ENCODE assay signal across 19 cellular contexts in the genomic region with DNA sequence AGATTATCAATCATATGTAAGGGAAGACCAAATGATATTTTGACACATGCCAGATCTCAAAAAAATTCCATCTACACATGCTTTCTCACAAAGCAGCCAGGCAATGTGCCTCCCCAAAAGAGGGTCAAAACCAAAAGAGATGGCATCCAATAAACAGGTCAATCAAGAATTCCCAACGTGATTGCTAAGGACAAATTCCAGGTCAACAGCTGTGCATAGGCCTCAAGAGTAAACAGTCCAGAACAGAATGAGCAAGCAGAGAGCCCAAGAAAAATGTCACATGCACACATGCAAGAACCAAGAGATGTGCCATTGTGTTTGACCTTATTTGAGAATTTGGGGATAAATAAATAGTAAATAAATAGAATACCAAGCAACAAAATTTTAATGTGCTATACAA.
DNase-seq lines count a peak whose midpoint lies in the region; ATAC-seq and TF ChIP-seq lines count a peak whose summit lies in the region.
"Had no signal": no experiment of that assay in that cellular context is flagged by ENCODE, and none has a peak within 500 bp of the region (broad histone marks: within the 10 kb centered on the region; RNA-seq: fewer than 3 reads in every experiment).

No MANE protein-coding gene starts in this region.

- H3K27me3 Mint-ChIP-seq in nephron (ENCODE audit: low read depth) = no peaks in the 10 kb centered on the region

- peak overlapping the region in 2 of 3 experiments; percentile 26 to 85 for H3K27ac Mint-ChIP-seq in nephron
- H3K27ac Mint-ChIP-seq: CD8-positive, alpha-beta memory T cell had no signal

- no peak for TF ChIP-seq CTCF in C4-2B (conservative IDR thresholded peaks at IDR 0.05)
- no peak for TF ChIP-seq CTCF in dorsolateral prefrontal cortex (IDR thresholded peaks at IDR 0.05 in 54 of 56, conservative IDR thresholded peaks at IDR 0.05 in 2 of 56; ENCODE audit: low read depth in 1 of 56, partially characterized antibody in 56 of 56)
- TF ChIP-seq CTCF in nephron (IDR thresholded peaks at IDR 0.05; ENCODE audit: unreplicated experiment in 3 of 3) = no peak
- no peak for TF ChIP-seq CTCF in tibial nerve (IDR thresholded peaks at IDR 0.05)

- TF ChIP-seq EP300 in tibial nerve (IDR thresholded peaks at IDR 0.05) = peak in 1 of 2 donors; percentile 9

- no peak for TF ChIP-seq POLR2A in tibial nerve (IDR thresholded peaks at IDR 0.05)

- H3K4me1 ChIP-seq in HUES6 (ENCODE audit: control insufficient read depth, insufficient read depth, low read length) = peaks cover 8% of the 10 kb centered on the region; the same call in 1 of the 2 replicates
- H3K4me1 ChIP-seq in tibial nerve = peaks cover 0 to 29% (median 0%) of the 10 kb centered on the region in 4 donors

- H3K9me3 ChIP-seq in HUES6 (ENCODE audit: control insufficient read depth, insufficient read depth, low read depth, low read length) (no peaks in the 10 kb centered on the region), tibial nerve (no peaks in the 10 kb centered on the region)
- H3K9me3 ChIP-seq: SJSA1 had no signal

- H3K27ac ChIP-seq in C4-2B (peak overlapping the region; percentile 58; the same call in 1 of the 2 replicates), HUES6 (ENCODE audit: low read depth, low read length) (no peak overlapping the region), dorsolateral prefrontal cortex (peak overlapping the region in 30 of 59 donors; percentile 7 to 98 (median 88)), tibial nerve (no peak overlapping the region)
- H3K27ac ChIP-seq: BLaER1 treated with 17β-estradiol and CSF1 and Interleukin-3, amounts not matched to agents 10 nM and 100 nM; RWPE1; SJSA1 had no signal

- H3K36me3 ChIP-seq in HUES6 (ENCODE audit: control insufficient read depth, insufficient read depth, low read length) (no peaks in the 10 kb centered on the region), tibial nerve (no peaks in the 10 kb centered on the region)
- H3K36me3 ChIP-seq: BLaER1 treated with 17β-estradiol and CSF1 and Interleukin-3, amounts not matched to agents 10 nM and 100 nM; SJSA1 had no signal

- DNase-seq in dorsolateral prefrontal cortex (no peak), HT-29 (ENCODE audit: low spot score) (no peak), tibial nerve (ENCODE audit: low spot score in 2 of 2) (no peak)
- DNase-seq: CD8-positive, alpha-beta memory T cell; DMS79 treated with DMSO at 0.1 percent for 48 hours; MM.1S; NCI-H1092; NCI-H1436 treated with DMSO at 0.1 percent for 48 hours; NCI-H2029; NCI-H345; NCI-H524 treated with DMSO at 0.1 percent for 48 hours; PC-3 had no signal

- no peak overlapping the region for H3K4me3 Mint-ChIP-seq in nephron
- H3K4me3 Mint-ChIP-seq: CD8-positive, alpha-beta memory T cell had no signal

- intact Hi-C loops in dorsolateral prefrontal cortex (cut with DNase I) = loop anchor here in 1 of 2 donors (10.0 kb wide), 1 partner anchor 67 kb away; no protein-coding TSS in a partner anchor

- H3K27me3 ChIP-seq in HUES6 (ENCODE audit: control insufficient read depth, insufficient read depth, low read length) (no peaks in the 10 kb centered on the region), dorsolateral prefrontal cortex (no peaks in the 10 kb centered on the region), tibial nerve (no peaks in the 10 kb centered on the region)
- H3K27me3 ChIP-seq: BLaER1 treated with 17β-estradiol and CSF1 and Interleukin-3, amounts not matched to agents 10 nM and 100 nM; SJSA1 had no signal

- WGBS in tibial nerve, 2 donors = 23 to 26% methylated on average over 1 of the region's 1 CpG

- H3K4me3 ChIP-seq in HUES6 (ENCODE audit: low read depth, low read length) (no peak overlapping the region), dorsolateral prefrontal cortex (no peak overlapping the region), tibial nerve (no peak overlapping the region)
- H3K4me3 ChIP-seq: BLaER1 treated with 17β-estradiol and CSF1 and Interleukin-3, amounts not matched to agents 10 nM and 100 nM; SJSA1 had no signal

- ATAC-seq in GM18519 (IDR thresholded peaks at IDR 0.05; ENCODE audit: low FRiP score, unreplicated experiment) = no peak
- ATAC-seq: PC-3 had no signal

- no peaks in the 10 kb centered on the region for H3K9me3 Mint-ChIP-seq in nephron

- H3K36me3 Mint-ChIP-seq in nephron (ENCODE audit: low read depth) = no peaks in the 10 kb centered on the region
- H3K36me3 Mint-ChIP-seq: CD8-positive, alpha-beta memory T cell had no signal

- peak overlapping the region; percentile 20 for H3K9ac ChIP-seq in HUES6 (ENCODE audit: low read length)
- H3K9ac ChIP-seq: BLaER1 treated with 17β-estradiol and CSF1 and Interleukin-3, amounts not matched to agents 10 nM and 100 nM had no signal

- H3K4me1 Mint-ChIP-seq in nephron = peaks cover 15% of the 10 kb centered on the region
- H3K4me1 Mint-ChIP-seq: CD8-positive, alpha-beta memory T cell had no signal

Comparison
In these comparisons a context has a peak if more than half of its experiments do, and no peak if none do; other contexts are left out.
1. H3K27ac ChIP-seq: peak in C4-2B (single experiment) and dorsolateral prefrontal cortex (30 of 59); none in HUES6 (single experiment) and tibial nerve (0 of 4).